1 cellular context compared by ENCODE assay signal in genomic region chr17:42577532-42578281, GRCh38.
TF ChIP-seq lines count a peak whose summit lies in the region.

A gene with protein sequence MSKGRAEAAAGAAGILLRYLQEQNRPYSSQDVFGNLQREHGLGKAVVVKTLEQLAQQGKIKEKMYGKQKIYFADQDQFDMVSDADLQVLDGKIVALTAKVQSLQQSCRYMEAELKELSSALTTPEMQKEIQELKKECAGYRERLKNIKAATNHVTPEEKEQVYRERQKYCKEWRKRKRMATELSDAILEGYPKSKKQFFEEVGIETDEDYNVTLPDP (minus strand): TSS chr17:42577729. CDS start chr17:42577686, 43 bp downstream.

TF ChIP-seq in HepG2, 621 proteins besides CTCF, POLR2A, EP300 and RAD21 (continued from another document and continues in another):
- TF ChIP-seq, protein P1, sequence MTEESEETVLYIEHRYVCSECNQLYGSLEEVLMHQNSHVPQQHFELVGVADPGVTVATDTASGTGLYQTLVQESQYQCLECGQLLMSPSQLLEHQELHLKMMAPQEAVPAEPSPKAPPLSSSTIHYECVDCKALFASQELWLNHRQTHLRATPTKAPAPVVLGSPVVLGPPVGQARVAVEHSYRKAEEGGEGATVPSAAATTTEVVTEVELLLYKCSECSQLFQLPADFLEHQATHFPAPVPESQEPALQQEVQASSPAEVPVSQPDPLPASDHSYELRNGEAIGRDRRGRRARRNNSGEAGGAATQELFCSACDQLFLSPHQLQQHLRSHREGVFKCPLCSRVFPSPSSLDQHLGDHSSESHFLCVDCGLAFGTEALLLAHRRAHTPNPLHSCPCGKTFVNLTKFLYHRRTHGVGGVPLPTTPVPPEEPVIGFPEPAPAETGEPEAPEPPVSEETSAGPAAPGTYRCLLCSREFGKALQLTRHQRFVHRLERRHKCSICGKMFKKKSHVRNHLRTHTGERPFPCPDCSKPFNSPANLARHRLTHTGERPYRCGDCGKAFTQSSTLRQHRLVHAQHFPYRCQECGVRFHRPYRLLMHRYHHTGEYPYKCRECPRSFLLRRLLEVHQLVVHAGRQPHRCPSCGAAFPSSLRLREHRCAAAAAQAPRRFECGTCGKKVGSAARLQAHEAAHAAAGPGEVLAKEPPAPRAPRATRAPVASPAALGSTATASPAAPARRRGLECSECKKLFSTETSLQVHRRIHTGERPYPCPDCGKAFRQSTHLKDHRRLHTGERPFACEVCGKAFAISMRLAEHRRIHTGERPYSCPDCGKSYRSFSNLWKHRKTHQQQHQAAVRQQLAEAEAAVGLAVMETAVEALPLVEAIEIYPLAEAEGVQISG (CRISPR knock-in tag; IDR thresholded peaks at IDR 0.05), result peak; percentile 86
- TF ChIP-seq TRAFD1 (CRISPR knock-in tag; IDR thresholded peaks at IDR 0.05; ENCODE audit: borderline replicate concordance) (peak; percentile 93; the same call in 1 of the 2 replicates), ZNF75D (CRISPR knock-in tag; IDR thresholded peaks at IDR 0.05; ENCODE audit: borderline replicate concordance) (no peak), ZNF136 (CRISPR knock-in tag; IDR thresholded peaks at IDR 0.05; ENCODE audit: low read depth) (peak; percentile 51; the same call in 1 of the 2 replicates), ZBTB39 (CRISPR knock-in tag; IDR thresholded peaks at IDR 0.05) (no peak), SOX5 (CRISPR knock-in tag; IDR thresholded peaks at IDR 0.05; ENCODE audit: borderline replicate concordance) (no peak; the same call in 1 of the 2 replicates), NONO (IDR thresholded peaks at IDR 0.05) (no peak), NONO (CRISPR knock-in tag; conservative IDR thresholded peaks at IDR 0.05) (peak; percentile 77; the same call in 1 of the 2 replicates), ZNF274 (CRISPR knock-in tag; IDR thresholded peaks at IDR 0.05) (peak; percentile 85), ZNF317 (CRISPR knock-in tag; IDR thresholded peaks at IDR 0.05) (peak; percentile 28; the same call in 1 of the 2 replicates), ZNF83 (CRISPR knock-in tag; IDR thresholded peaks at IDR 0.05; ENCODE audit: borderline replicate concordance) (no peak), ZNF878 (CRISPR knock-in tag; IDR thresholded peaks at IDR 0.05) (peak; percentile 82), ZNF546 (CRISPR knock-in tag; conservative IDR thresholded peaks at IDR 0.05) (no peak), MIER2 (CRISPR knock-in tag; IDR thresholded peaks at IDR 0.05) (no peak), ZFP36 (IDR thresholded peaks at IDR 0.05; ENCODE audit: borderline replicate concordance, low read depth, low read length, partially characterized antibody) (no peak), SP1 (IDR thresholded peaks at IDR 0.05) (no peak), SP1 (CRISPR knock-in tag; IDR thresholded peaks at IDR 0.05) (peak; percentile 38; the same call in 1 of the 2 replicates), KDM4B (CRISPR knock-in tag; IDR thresholded peaks at IDR 0.05) (0 out of 2 replicates have a peak, but pooled peaks have one; percentile 16), NCOA5 (CRISPR knock-in tag; IDR thresholded peaks at IDR 0.05) (no peak; the same call in 1 of the 2 replicates), RXRB (CRISPR knock-in tag; IDR thresholded peaks at IDR 0.05; ENCODE audit: borderline replicate concordance) (peak; percentile 95), ZFP1 (CRISPR knock-in tag; IDR thresholded peaks at IDR 0.05) (peak; percentile 40; the same call in 1 of the 2 replicates), JDP2 (CRISPR knock-in tag; IDR thresholded peaks at IDR 0.05; ENCODE audit: borderline replicate concordance) (no peak), RAD51 (IDR thresholded peaks at IDR 0.05; ENCODE audit: borderline replicate concordance) (no peak), FOXA1 (IDR thresholded peaks at IDR 0.05) (no peak), FOXA1 (CRISPR knock-in tag; IDR thresholded peaks at IDR 0.05) (0 out of 2 replicates have a peak, but pooled peaks have one; percentile 13), HCFC1 (IDR thresholded peaks at IDR 0.05; ENCODE audit: low read depth, low read length) (peak; percentile 56; the same call in 1 of the 2 replicates), ZNF816 (CRISPR knock-in tag; IDR thresholded peaks at IDR 0.05; ENCODE audit: borderline replicate concordance) (no peak), FOXP1 (IDR thresholded peaks at IDR 0.05) (no peak), FOXP1 (CRISPR knock-in tag; IDR thresholded peaks at IDR 0.05) (no peak), TEAD2 (CRISPR knock-in tag; IDR thresholded peaks at IDR 0.05) (no peak), NAIF1 (CRISPR knock-in tag; IDR thresholded peaks at IDR 0.05; ENCODE audit: borderline replicate concordance) (peak; percentile 90), YEATS4 (CRISPR knock-in tag; IDR thresholded peaks at IDR 0.05; ENCODE audit: borderline replicate concordance) (peak; percentile 73), MZF1 (CRISPR knock-in tag; IDR thresholded peaks at IDR 0.05; ENCODE audit: borderline replicate concordance) (no peak), THYN1 (CRISPR knock-in tag; IDR thresholded peaks at IDR 0.05; ENCODE audit: borderline replicate concordance, low read depth) (0 out of 2 replicates have a peak, but pooled peaks have one; percentile 60), EHMT2 (IDR thresholded peaks at IDR 0.05; ENCODE audit: borderline replicate concordance, low read depth, low read length) (no peak), RFX5 (IDR thresholded peaks at IDR 0.05; ENCODE audit: low read depth, low read length) (0 out of 2 replicates have a peak, but pooled peaks have one; percentile 20), ZBTB1 (CRISPR knock-in tag; IDR thresholded peaks at IDR 0.05; ENCODE audit: borderline replicate concordance) (peak; percentile 76; the same call in 1 of the 2 replicates), CHD4 (IDR thresholded peaks at IDR 0.05; ENCODE audit: borderline replicate concordance, low read length) (no peak), NR2C2 (CRISPR knock-in tag; IDR thresholded peaks at IDR 0.05; ENCODE audit: borderline replicate concordance) (peak; percentile 92), ELF3 (CRISPR knock-in tag; IDR thresholded peaks at IDR 0.05) (peak; percentile 79; the same call in 1 of the 2 replicates), CEBPB (IDR thresholded peaks at IDR 0.05; ENCODE audit: borderline replicate concordance, low read depth, low read length) (peak; percentile 7; the same call in 1 of the 2 replicates), ZNF234 (CRISPR knock-in tag; conservative IDR thresholded peaks at IDR 0.05) (no peak), KLF6 (CRISPR knock-in tag; IDR thresholded peaks at IDR 0.05) (peak; percentile 93), PAX8 (CRISPR knock-in tag; IDR thresholded peaks at IDR 0.05; ENCODE audit: borderline replicate concordance) (0 out of 2 replicates have a peak, but pooled peaks have one; percentile 27), ZNF598 (CRISPR knock-in tag; IDR thresholded peaks at IDR 0.05; ENCODE audit: borderline replicate concordance) (peak; percentile 87), MEF2D (CRISPR knock-in tag; IDR thresholded peaks at IDR 0.05) (peak; percentile 72)
- TF ChIP-seq, protein P2, sequence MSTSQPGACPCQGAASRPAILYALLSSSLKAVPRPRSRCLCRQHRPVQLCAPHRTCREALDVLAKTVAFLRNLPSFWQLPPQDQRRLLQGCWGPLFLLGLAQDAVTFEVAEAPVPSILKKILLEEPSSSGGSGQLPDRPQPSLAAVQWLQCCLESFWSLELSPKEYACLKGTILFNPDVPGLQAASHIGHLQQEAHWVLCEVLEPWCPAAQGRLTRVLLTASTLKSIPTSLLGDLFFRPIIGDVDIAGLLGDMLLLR (CRISPR knock-in tag; IDR thresholded peaks at IDR 0.05), result peak; percentile 29; the same call in 1 of the 2 replicates
- TF ChIP-seq, protein P3, sequence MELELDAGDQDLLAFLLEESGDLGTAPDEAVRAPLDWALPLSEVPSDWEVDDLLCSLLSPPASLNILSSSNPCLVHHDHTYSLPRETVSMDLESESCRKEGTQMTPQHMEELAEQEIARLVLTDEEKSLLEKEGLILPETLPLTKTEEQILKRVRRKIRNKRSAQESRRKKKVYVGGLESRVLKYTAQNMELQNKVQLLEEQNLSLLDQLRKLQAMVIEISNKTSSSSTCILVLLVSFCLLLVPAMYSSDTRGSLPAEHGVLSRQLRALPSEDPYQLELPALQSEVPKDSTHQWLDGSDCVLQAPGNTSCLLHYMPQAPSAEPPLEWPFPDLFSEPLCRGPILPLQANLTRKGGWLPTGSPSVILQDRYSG (CRISPR knock-in tag; IDR thresholded peaks at IDR 0.05), result no peak
- TF ChIP-seq, protein P4, sequence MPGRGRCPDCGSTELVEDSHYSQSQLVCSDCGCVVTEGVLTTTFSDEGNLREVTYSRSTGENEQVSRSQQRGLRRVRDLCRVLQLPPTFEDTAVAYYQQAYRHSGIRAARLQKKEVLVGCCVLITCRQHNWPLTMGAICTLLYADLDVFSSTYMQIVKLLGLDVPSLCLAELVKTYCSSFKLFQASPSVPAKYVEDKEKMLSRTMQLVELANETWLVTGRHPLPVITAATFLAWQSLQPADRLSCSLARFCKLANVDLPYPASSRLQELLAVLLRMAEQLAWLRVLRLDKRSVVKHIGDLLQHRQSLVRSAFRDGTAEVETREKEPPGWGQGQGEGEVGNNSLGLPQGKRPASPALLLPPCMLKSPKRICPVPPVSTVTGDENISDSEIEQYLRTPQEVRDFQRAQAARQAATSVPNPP (CRISPR knock-in tag; IDR thresholded peaks at IDR 0.05), result no peak; the same call in 1 of the 2 replicates
- TF ChIP-seq, protein P5, sequence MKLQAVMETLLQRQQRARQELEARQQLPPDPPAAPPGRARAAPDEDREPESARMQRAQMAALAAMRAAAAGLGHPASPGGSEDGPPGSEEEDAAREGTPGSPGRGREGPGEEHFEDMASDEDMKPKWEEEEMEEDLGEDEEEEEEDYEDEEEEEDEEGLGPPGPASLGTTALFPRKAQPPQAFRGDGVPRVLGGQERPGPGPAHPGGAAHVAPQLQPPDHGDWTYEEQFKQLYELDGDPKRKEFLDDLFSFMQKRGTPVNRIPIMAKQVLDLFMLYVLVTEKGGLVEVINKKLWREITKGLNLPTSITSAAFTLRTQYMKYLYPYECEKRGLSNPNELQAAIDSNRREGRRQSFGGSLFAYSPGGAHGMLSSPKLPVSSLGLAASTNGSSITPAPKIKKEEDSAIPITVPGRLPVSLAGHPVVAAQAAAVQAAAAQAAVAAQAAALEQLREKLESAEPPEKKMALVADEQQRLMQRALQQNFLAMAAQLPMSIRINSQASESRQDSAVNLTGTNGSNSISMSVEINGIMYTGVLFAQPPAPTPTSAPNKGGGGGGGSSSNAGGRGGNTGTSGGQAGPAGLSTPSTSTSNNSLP (IDR thresholded peaks at IDR 0.05; ENCODE audit: low read depth, low read length), result no peak
- TF ChIP-seq, protein P6, sequence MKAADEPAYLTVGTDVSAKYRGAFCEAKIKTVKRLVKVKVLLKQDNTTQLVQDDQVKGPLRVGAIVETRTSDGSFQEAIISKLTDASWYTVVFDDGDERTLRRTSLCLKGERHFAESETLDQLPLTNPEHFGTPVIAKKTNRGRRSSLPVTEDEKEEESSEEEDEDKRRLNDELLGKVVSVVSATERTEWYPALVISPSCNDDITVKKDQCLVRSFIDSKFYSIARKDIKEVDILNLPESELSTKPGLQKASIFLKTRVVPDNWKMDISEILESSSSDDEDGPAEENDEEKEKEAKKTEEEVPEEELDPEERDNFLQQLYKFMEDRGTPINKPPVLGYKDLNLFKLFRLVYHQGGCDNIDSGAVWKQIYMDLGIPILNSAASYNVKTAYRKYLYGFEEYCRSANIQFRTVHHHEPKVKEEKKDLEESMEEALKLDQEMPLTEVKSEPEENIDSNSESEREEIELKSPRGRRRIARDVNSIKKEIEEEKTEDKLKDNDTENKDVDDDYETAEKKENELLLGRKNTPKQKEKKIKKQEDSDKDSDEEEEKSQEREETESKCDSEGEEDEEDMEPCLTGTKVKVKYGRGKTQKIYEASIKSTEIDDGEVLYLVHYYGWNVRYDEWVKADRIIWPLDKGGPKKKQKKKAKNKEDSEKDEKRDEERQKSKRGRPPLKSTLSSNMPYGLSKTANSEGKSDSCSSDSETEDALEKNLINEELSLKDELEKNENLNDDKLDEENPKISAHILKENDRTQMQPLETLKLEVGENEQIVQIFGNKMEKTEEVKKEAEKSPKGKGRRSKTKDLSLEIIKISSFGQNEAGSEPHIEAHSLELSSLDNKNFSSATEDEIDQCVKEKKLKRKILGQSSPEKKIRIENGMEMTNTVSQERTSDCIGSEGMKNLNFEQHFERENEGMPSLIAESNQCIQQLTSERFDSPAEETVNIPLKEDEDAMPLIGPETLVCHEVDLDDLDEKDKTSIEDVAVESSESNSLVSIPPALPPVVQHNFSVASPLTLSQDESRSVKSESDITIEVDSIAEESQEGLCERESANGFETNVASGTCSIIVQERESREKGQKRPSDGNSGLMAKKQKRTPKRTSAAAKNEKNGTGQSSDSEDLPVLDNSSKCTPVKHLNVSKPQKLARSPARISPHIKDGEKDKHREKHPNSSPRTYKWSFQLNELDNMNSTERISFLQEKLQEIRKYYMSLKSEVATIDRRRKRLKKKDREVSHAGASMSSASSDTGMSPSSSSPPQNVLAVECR (CRISPR knock-in tag; IDR thresholded peaks at IDR 0.05; ENCODE audit: borderline replicate concordance), result peak; percentile 99
